ENCODE assay signal across 8 cellular contexts in the genomic region with DNA sequence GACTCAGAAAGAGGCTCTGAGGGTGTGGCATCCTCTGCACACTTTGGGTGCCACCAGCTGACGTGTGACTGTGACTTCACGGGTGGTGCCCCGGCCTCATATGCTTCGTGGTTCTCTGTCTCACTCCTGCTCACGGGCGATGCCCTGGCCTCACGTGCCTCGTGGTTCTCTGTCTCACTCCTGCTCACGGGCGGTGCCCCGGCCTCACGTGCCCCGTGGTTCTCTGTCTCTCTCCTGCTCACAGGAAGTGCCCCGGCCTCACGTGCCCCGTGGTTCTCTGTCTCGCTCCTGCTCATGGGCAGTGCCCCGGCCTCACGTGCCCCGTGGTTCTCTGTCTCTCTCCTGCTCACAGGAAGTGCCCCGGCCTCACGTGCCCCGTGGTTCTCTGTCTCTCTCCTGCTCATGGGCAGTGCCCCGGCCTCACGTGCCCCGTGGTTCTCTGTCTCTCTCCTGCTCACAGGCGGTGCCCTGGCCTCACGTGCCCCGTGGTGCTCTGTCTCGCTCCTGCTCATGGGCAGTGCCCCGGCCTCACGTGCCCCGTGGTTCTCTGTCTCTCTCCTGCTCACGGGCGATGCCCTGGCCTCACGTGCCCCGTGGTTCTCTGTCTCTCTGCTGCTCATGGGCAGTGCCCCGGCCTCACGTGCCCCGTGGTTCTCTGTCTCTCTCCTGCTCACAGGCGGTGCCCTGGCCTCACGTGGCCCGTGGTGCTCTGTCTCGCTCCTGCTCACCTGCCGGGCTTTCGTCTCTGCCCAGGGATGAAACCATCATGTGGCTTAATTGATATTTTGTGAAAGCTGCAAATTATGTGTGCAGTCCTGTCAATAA.
DNase-seq lines count a peak whose midpoint lies in the region; ATAC-seq and TF ChIP-seq lines count a peak whose summit lies in the region.
"Not testable (repeated sequence)": the region's sequence is repeated elsewhere in the genome, so short reads cannot be mapped to it uniquely, and the experiment has no call there.

No MANE protein-coding gene starts in this region.

- H3K79me2 ChIP-seq in H9 (ENCODE audit: insufficient read depth, low read length) = not testable (repeated sequence)

- H3K4me3 ChIP-seq in neuronal stem cell (ENCODE audit: low read length in 2 of 2); transverse colon: not testable (repeated sequence)

- not testable (repeated sequence) for TF ChIP-seq CTCF in H9 (conservative IDR thresholded peaks at IDR 0.05); activated B cell treated with CpG ODN at 0.5 μM for 24 hours (IDR thresholded peaks at IDR 0.05); transverse colon (IDR thresholded peaks at IDR 0.05)

- TF ChIP-seq POLR2A in transverse colon (IDR thresholded peaks at IDR 0.05) = not testable (repeated sequence)

- H3K4me1 Mint-ChIP-seq in H9 = not testable (repeated sequence)
- peaks cover 56% of the 10 kb centered on the region for H3K4me1 Mint-ChIP-seq in activated B cell treated with CpG ODN at 0.5 μM for 24 hours

- H2BK120ac ChIP-seq in H9 (ENCODE audit: low read depth, low read length, poor library complexity, severe bottlenecking); neuronal stem cell (ENCODE audit: low read depth, low read length): not testable (repeated sequence)

- H2BK20ac ChIP-seq in H9 (ENCODE audit: low read depth, low read length, poor library complexity, severe bottlenecking) = not testable (repeated sequence)

- not testable (repeated sequence) for H3K4me3 Mint-ChIP-seq in H9
- peak overlapping the region; percentile 62 for H3K4me3 Mint-ChIP-seq in activated B cell treated with CpG ODN at 0.5 μM for 24 hours

- CTCF ChIA-PET in activated B cell treated with CpG ODN at 0.5 μM for 24 hours (lab: Charles Lee) = interaction anchor here (1.3 kb wide), 1 partner anchor 35 kb away, joined by 3 read pairs; no protein-coding TSS in a partner anchor

- not testable (repeated sequence) for H2BK15ac ChIP-seq in H9 (ENCODE audit: low read depth, low read length); neuronal stem cell (ENCODE audit: low read length)

- H3K36me3 ChIP-seq in neuronal stem cell (replicated peaks in 1 of 2; ENCODE audit: control insufficient read depth in 2 of 2, insufficient read depth in 2 of 2, low read length in 2 of 2); transverse colon: not testable (repeated sequence)

- not testable (repeated sequence) for H3K4ac ChIP-seq in H9 (ENCODE audit: low read depth, low read length); neuronal stem cell (ENCODE audit: low read length)

- not testable (repeated sequence) for H3K27me3 ChIP-seq in H9 (ENCODE audit: insufficient read depth, low read length); neuronal stem cell (ENCODE audit: control insufficient read depth in 3 of 3, insufficient read depth in 3 of 3, low read depth in 1 of 3, low read length in 3 of 3); transverse colon

- peaks cover 22% of the 10 kb centered on the region for H3K27me3 Mint-ChIP-seq in H9 (ENCODE audit: low read depth)
- not testable (repeated sequence) for H3K27me3 Mint-ChIP-seq in activated B cell treated with CpG ODN at 0.5 μM for 24 hours

- not testable (repeated sequence) for H3K27ac Mint-ChIP-seq in H9
- H3K27ac Mint-ChIP-seq in activated B cell treated with CpG ODN at 0.5 μM for 24 hours = peak overlapping the region; percentile 91

- not testable (repeated sequence) for H3K14ac ChIP-seq in H9 (ENCODE audit: insufficient read depth, low read length)
- H3K14ac ChIP-seq in neuronal stem cell (ENCODE audit: low read length) = peak overlapping the region; percentile 65

- H3K23ac ChIP-seq in H9 (ENCODE audit: insufficient read length, low read depth, low read length); neuronal stem cell (ENCODE audit: low read depth, low read length, poor library complexity): not testable (repeated sequence)

- not testable (repeated sequence) for H2BK12ac ChIP-seq in H9 (ENCODE audit: insufficient read length, low read depth, low read length); neuronal stem cell (ENCODE audit: low read length)

- DNase-seq in H9 (peak; percentile 5), cardiac septum (ENCODE audit: low spot score) (peak; percentile 64), transverse colon (peak; percentile 33)
- DNase-seq in activated B cell treated with CpG ODN at 0.5 μM for 24 hours; neuronal stem cell (ENCODE audit: low spot score): not testable (repeated sequence)
- peak; percentile 40 for DNase-seq in activated CD8-positive, alpha-beta memory T cell treated with anti-CD3 and anti-CD28 coated beads, Interleukin-2, amount 50 U/mL, for 1 hour (ENCODE audit: extremely low read depth)
- peak; percentile 9 for DNase-seq in activated gamma-delta T cell treated with anti-CD3 and anti-CD28 coated beads, Interleukin-2, amount 50 U/mL, for 16 hours (ENCODE audit: low read depth)
- DNase-seq in stimulated activated CD8-positive, alpha-beta memory T cell treated with anti-CD3 and anti-CD28 coated beads, Interleukin-15, amount 100 ng/mL, for 1 hour (ENCODE audit: low read depth) = peak; percentile 27

- H3K9me3 Mint-ChIP-seq in H9 = peaks cover 22 to 25% of the 10 kb centered on the region in 2 experiments
- H3K9me3 Mint-ChIP-seq in activated B cell treated with CpG ODN at 0.5 μM for 24 hours = not testable (repeated sequence)

- H2AK5ac ChIP-seq in H9 (ENCODE audit: insufficient read length, low read length); neuronal stem cell (ENCODE audit: low read depth, low read length): not testable (repeated sequence)

- H3K9ac ChIP-seq in H9 (ENCODE audit: extremely low read depth, insufficient read length, low read length) = not testable (repeated sequence)
- H3K9ac ChIP-seq in neuronal stem cell (ENCODE audit: low read depth, low read length, poor library complexity) = peak overlapping the region; percentile 17

- not testable (repeated sequence) for H3K9me3 ChIP-seq in H9 (ENCODE audit: control insufficient read depth, low read depth, low read length); transverse colon
- peaks cover 0 to 18% of the 10 kb centered on the region in 2 donors for H3K9me3 ChIP-seq in neuronal stem cell (replicated peaks in 1 of 2; ENCODE audit: control insufficient read depth in 2 of 2, insufficient read depth in 1 of 2, low read depth in 1 of 2, low read length in 2 of 2)

- H3K4me2 ChIP-seq in H9 (ENCODE audit: insufficient read depth, insufficient read length, low read length); neuronal stem cell (ENCODE audit: insufficient read depth, low read length, poor library complexity, severe bottlenecking): not testable (repeated sequence)

- not testable (repeated sequence) for H3K27ac ChIP-seq in H9 (ENCODE audit: insufficient read length, low read depth, low read length); neuronal stem cell (replicated peaks; ENCODE audit: low read length); transverse colon

- POLR2A ChIA-PET in activated B cell treated with CpG ODN at 0.5 μM for 24 hours (lab: Charles Lee) = interaction anchor here (0.9 kb wide), 1 partner anchor 20 kb away, joined by 4 read pairs; no protein-coding TSS in a partner anchor

- not testable (repeated sequence) for H2AFZ ChIP-seq in H9 (ENCODE audit: low read length); neuronal stem cell (ENCODE audit: low read length)

- H4K5ac ChIP-seq in H9 (ENCODE audit: insufficient read length, low read depth, low read length) = not testable (repeated sequence)

- not testable (repeated sequence) for H4K20me1 ChIP-seq in H9 (ENCODE audit: control insufficient read depth, insufficient read depth, insufficient read length)

- H4K91ac ChIP-seq in H9 (ENCODE audit: insufficient read length, low read depth, low read length); neuronal stem cell (ENCODE audit: low read depth, low read length, poor library complexity): not testable (repeated sequence)

- intact Hi-C loops in activated B cell treated with CpG ODN at 0.5 μM for 24 hours (cut with micrococcal nuclease); cardiac septum (cut with DNase I); transverse colon (cut with DNase I; ENCODE audit: low total_unique reads): not testable (repeated sequence)

- not testable (repeated sequence) for H3T11ph ChIP-seq in H9 (ENCODE audit: low read length)

- not testable (repeated sequence) for H3K18ac ChIP-seq in H9 (ENCODE audit: insufficient read length, low read depth, low read length); neuronal stem cell (ENCODE audit: low read length)

- not testable (repeated sequence) for H3K23me2 ChIP-seq in H9 (ENCODE audit: insufficient read length, low read depth, low read length, poor library complexity, severe bottlenecking)

- not testable (repeated sequence) for H3K56ac ChIP-seq in H9 (ENCODE audit: insufficient read length, low read depth, low read length)

- ATAC-seq in activated B cell treated with CpG ODN at 0.5 μM for 24 hours (ENCODE audit: low read depth) = peak; percentile 84

- WGBS in H9 (ENCODE audit: extremely low coverage, insufficient read length, low lambda C conversion rate) = no CpG with 5 or more reads among the region's 46 CpGs
- WGBS in neuronal stem cell (ENCODE audit: extremely low coverage in 2 of 2, insufficient read length in 2 of 2, insufficient replicate concordance in 1 of 2), 2 donors = no CpG with 5 or more reads among the region's 46 CpGs
- 67 to 90% methylated on average over 6 to 46 of the region's 46 CpGs for WGBS in transverse colon (ENCODE audit: low coverage in 1 of 2), 2 donors

- not testable (repeated sequence) for H2BK5ac ChIP-seq in H9 (ENCODE audit: insufficient read length, low read length); neuronal stem cell (ENCODE audit: low read length)

- H4K8ac ChIP-seq in H9 (replicated peaks; ENCODE audit: insufficient read length, low read depth, low read length); neuronal stem cell (ENCODE audit: low read depth, low read length): not testable (repeated sequence)

- in situ Hi-C loops in transverse colon (cut with MboI; ENCODE audit: low pct_ligation_motif_present in 1 of 4, low pct_unique_long_range_greater_than_20kb in 1 of 4, low sequenced_read_pairs in 3 of 4) = not testable (repeated sequence)

- peaks cover 0 to 11% (median 2%) of the 10 kb centered on the region in 3 experiments; a peak in 4 of 7 replicates for H3K36me3 Mint-ChIP-seq in H9 (ENCODE audit: insufficient read depth in 1 of 3, low read depth in 3 of 3)
- H3K36me3 Mint-ChIP-seq in activated B cell treated with CpG ODN at 0.5 μM for 24 hours (ENCODE audit: low read depth) = not testable (repeated sequence)

- not testable (repeated sequence) for H3K79me1 ChIP-seq in H9 (ENCODE audit: insufficient read depth, low read depth, low read length, poor library complexity, severe bottlenecking); neuronal stem cell (ENCODE audit: low read depth, low read length)

- TF ChIP-seq EP300 in transverse colon (IDR thresholded peaks at IDR 0.05; ENCODE audit: low read depth) = not testable (repeated sequence)

- H3K4me1 ChIP-seq in H9 (ENCODE audit: insufficient read depth, low read length); neuronal stem cell (ENCODE audit: control insufficient read depth in 2 of 2, insufficient read depth in 1 of 2, low read depth in 1 of 2, low read length in 2 of 2); transverse colon: not testable (repeated sequence)
